Comparison of ENCODE assay signal across 8 cellular contexts in genomic region chr9:125758986-125759811, GRCh38. TPM values are rescaled to one million over a fixed set of nuclear protein-coding genes. Genes with fewer than 3 reads are reported as not detected.
DNase-seq lines count a peak whose midpoint lies in the region; ATAC-seq and TF ChIP-seq lines count a peak whose summit lies in the region.

No MANE protein-coding gene starts in this region.

- H4K5ac ChIP-seq in H9 (ENCODE audit: insufficient read length, low read depth, low read length): no peak overlapping the region

- H2AK5ac ChIP-seq in H9 (ENCODE audit: insufficient read length, low read length): no peak overlapping the region

- H3K14ac ChIP-seq in H9 (ENCODE audit: insufficient read depth, low read length): no peak overlapping the region

- H3K4me3 Mint-ChIP-seq in H9: peak overlapping the region; percentile 32 to 63; a peak in 4 of 5 replicates
- H3K4me3 Mint-ChIP-seq in stimulated activated naive B cell treated with anti-CD40 and anti-IgM and Interleukin-4, amounts not matched to agents 10 μg/mL and 1 μg/mL and 100 μg/mL, for 72 hours: peak overlapping the region; percentile 82 to 84

- no peaks in the 10 kb centered on the region for H3K79me1 ChIP-seq in H9 (ENCODE audit: insufficient read depth, low read depth, low read length, poor library complexity, severe bottlenecking)

- no peak overlapping the region for H3K23ac ChIP-seq in H9 (ENCODE audit: insufficient read length, low read depth, low read length)

- peaks cover 2% of the 10 kb centered on the region for H3K23me2 ChIP-seq in H9 (ENCODE audit: insufficient read length, low read depth, low read length, poor library complexity, severe bottlenecking)

- no peaks in the 10 kb centered on the region for H4K20me1 ChIP-seq in H9 (ENCODE audit: control insufficient read depth, insufficient read depth, insufficient read length)

- no peak overlapping the region for H3K9ac ChIP-seq in H9 (ENCODE audit: extremely low read depth, insufficient read length, low read length)

- H3T11ph ChIP-seq in H9 (ENCODE audit: low read length): no peak overlapping the region

- H3K27me3 ChIP-seq in H9 (ENCODE audit: insufficient read depth, low read length): no peaks in the 10 kb centered on the region

- H2BK5ac ChIP-seq in H9 (ENCODE audit: insufficient read length, low read length): no peak overlapping the region

- H3K4me1 ChIP-seq in H9 (ENCODE audit: insufficient read depth, low read length): peaks cover 11% of the 10 kb centered on the region; the same call in 1 of the 2 replicates

- H3K79me2 ChIP-seq in H9 (ENCODE audit: insufficient read depth, low read length): peaks cover 2% of the 10 kb centered on the region; the same call in 1 of the 2 replicates

- H3K4ac ChIP-seq in H9 (ENCODE audit: low read depth, low read length): no peak overlapping the region

- H2BK15ac ChIP-seq in H9 (ENCODE audit: low read depth, low read length): no peak overlapping the region

- DNase-seq in Ammon's horn (ENCODE audit: low spot score) (peak; percentile 91), H9 (no peak), SKM-1 (lab: John Stamatoyannopoulos, UW; ENCODE audit: unreplicated experiment) (peak; percentile 51), left cardiac atrium (no peak), kidney tubule cell (ENCODE audit: low spot score) (no peak), NCI-H187 (lab: John Stamatoyannopoulos, UW) (no peak), mucosa of gallbladder (ENCODE audit: low spot score) (no peak)
- peak; percentile 16 for DNase-seq in stimulated activated naive B cell treated with anti-CD40 and anti-IgM and Interleukin-4, amounts not matched to agents 10 μg/mL and 1 μg/mL and 100 μg/mL, for 72 hours

- peaks cover 83 to 89% of the 10 kb centered on the region in 2 experiments for H3K4me1 Mint-ChIP-seq in H9
- H3K4me1 Mint-ChIP-seq in stimulated activated naive B cell treated with anti-CD40 and anti-IgM and Interleukin-4, amounts not matched to agents 10 μg/mL and 1 μg/mL and 100 μg/mL, for 72 hours: peaks cover 12 to 34% of the 10 kb centered on the region in 2 donors

- H4K8ac ChIP-seq in H9 (replicated peaks; ENCODE audit: insufficient read length, low read depth, low read length): no peak overlapping the region

- no peak overlapping the region for H2BK20ac ChIP-seq in H9 (ENCODE audit: low read depth, low read length, poor library complexity, severe bottlenecking)

- H3K9me3 Mint-ChIP-seq in H9: no peaks in the 10 kb centered on the region
- H3K9me3 Mint-ChIP-seq in stimulated activated naive B cell treated with anti-CD40 and anti-IgM and Interleukin-4, amounts not matched to agents 10 μg/mL and 1 μg/mL and 100 μg/mL, for 72 hours: no peaks in the 10 kb centered on the region

- H3K36me3 Mint-ChIP-seq in H9 (ENCODE audit: insufficient read depth in 1 of 3, low read depth in 3 of 3): no peaks in the 10 kb centered on the region
- H3K36me3 Mint-ChIP-seq in stimulated activated naive B cell treated with anti-CD40 and anti-IgM and Interleukin-4, amounts not matched to agents 10 μg/mL and 1 μg/mL and 100 μg/mL, for 72 hours: peaks cover 7 to 10% of the 10 kb centered on the region in 2 donors

- H2BK120ac ChIP-seq in H9 (ENCODE audit: low read depth, low read length, poor library complexity, severe bottlenecking): no peak overlapping the region

- no peak for TF ChIP-seq CTCF in H9 (conservative IDR thresholded peaks at IDR 0.05)

- no peak overlapping the region for H3K56ac ChIP-seq in H9 (ENCODE audit: insufficient read length, low read depth, low read length)

- peak overlapping the region; percentile 25 for H3K27ac ChIP-seq in H9 (ENCODE audit: insufficient read length, low read depth, low read length)

- no peaks in the 10 kb centered on the region for H3K9me3 ChIP-seq in H9 (ENCODE audit: control insufficient read depth, low read depth, low read length)

- no peaks in the 10 kb centered on the region for H3K27me3 Mint-ChIP-seq in H9 (ENCODE audit: low read depth)
- no peaks in the 10 kb centered on the region for H3K27me3 Mint-ChIP-seq in stimulated activated naive B cell treated with anti-CD40 and anti-IgM and Interleukin-4, amounts not matched to agents 10 μg/mL and 1 μg/mL and 100 μg/mL, for 72 hours

- no peak overlapping the region for H2BK12ac ChIP-seq in H9 (ENCODE audit: insufficient read length, low read depth, low read length)

- peak; percentile 76 to 85 for ATAC-seq in left cardiac atrium
- ATAC-seq in stimulated activated naive B cell treated with anti-CD40 and anti-IgM and Interleukin-4, amounts not matched to agents 10 μg/mL and 1 μg/mL and 100 μg/mL, for 72 hours (replicated peaks): peak; percentile 95 to 98

- H3K18ac ChIP-seq in H9 (ENCODE audit: insufficient read length, low read depth, low read length): no peak overlapping the region

- peak overlapping the region; percentile 27 for H3K4me2 ChIP-seq in H9 (ENCODE audit: insufficient read depth, insufficient read length, low read length)

- intact Hi-C loops in left cardiac atrium (cut with DNase I): no loop called here

- H2AFZ ChIP-seq in H9 (ENCODE audit: low read length): no peak overlapping the region

- no peak overlapping the region for H4K91ac ChIP-seq in H9 (ENCODE audit: insufficient read length, low read depth, low read length)

- peak overlapping the region; percentile 87 to 97 (median 94) for H3K27ac Mint-ChIP-seq in H9
- H3K27ac Mint-ChIP-seq in stimulated activated naive B cell treated with anti-CD40 and anti-IgM and Interleukin-4, amounts not matched to agents 10 μg/mL and 1 μg/mL and 100 μg/mL, for 72 hours: peak overlapping the region; percentile 88

- WGBS in H9 (ENCODE audit: extremely low coverage, insufficient read length, low lambda C conversion rate): no CpG with 5 or more reads among the region's 6 CpGs

RNA-seq across cellular contexts. Expression of gene PBX3, which starts 12.0 kb away (rescaled TPM):
- total RNA-seq in H9 (2021) (44.6 and 46.0 TPM in 2 replicates), left cardiac atrium (10 to 100 TPM; 54.8 to 65.3 TPM), mucosa of gallbladder (57.7 TPM)

RNA-seq across cellular contexts. Expression of gene MAPKAP1, which starts 52.2 kb away (rescaled TPM):
- total RNA-seq in H9 (2021) (86.4 and 97.0 TPM in 2 replicates), left cardiac atrium (10 to 100 TPM; 98.0 to 98.4 TPM), mucosa of gallbladder (63.4 TPM)

Comparison
In these comparisons a context has a peak if more than half of its experiments do, and no peak if none do; other contexts are left out.
1. DNase-seq: peak in Ammon's horn (single experiment), SKM-1 (single experiment) and stimulated activated naive B cell treated with anti-CD40 and anti-IgM and Interleukin-4, amounts not matched to agents 10 μg/mL and 1 μg/mL and 100 μg/mL, for 72 hours (single experiment); none in H9 (single experiment), left cardiac atrium (single experiment), kidney tubule cell (single experiment), NCI-H187 (0 of 2) and mucosa of gallbladder (single experiment).